12 cellular contexts compared by ENCODE assay signal in the genomic region with DNA sequence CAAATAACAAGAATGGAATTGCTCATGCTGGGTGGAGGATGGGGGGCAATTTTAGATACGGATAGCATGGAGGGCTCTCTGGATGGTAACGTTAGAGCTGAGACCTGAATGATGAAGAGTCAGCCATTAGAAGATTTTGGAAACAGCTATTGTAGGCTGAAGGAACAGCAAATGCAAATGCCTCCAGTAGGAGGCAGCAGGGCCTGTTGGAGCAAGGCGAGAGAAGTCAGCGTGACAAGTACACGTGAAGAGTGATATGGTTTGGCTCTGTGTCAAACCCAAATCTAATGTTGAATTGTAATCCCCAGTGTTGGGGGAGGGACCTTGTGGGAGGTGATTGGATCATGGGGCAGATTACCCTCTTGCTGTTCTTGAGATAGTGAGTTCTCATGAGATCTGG. TPM values are rescaled to one million over a fixed set of nuclear protein-coding genes. Genes with fewer than 3 reads are reported as not detected.
A peak's percentile ranks its signal among the peaks of the same experiment; 100 is the strongest.
DNase-seq lines count a peak whose midpoint lies in the region; ATAC-seq and TF ChIP-seq lines count a peak whose summit lies in the region.
"Had no signal": no experiment of that assay in that cellular context is flagged by ENCODE, and none has a peak within 500 bp of the region (broad histone marks: within the 10 kb centered on the region; RNA-seq: fewer than 3 reads in every experiment).

No MANE protein-coding gene starts in this region.

- ATAC-seq in left colon (peak; percentile 61), HG03565 (IDR thresholded peaks at IDR 0.05; ENCODE audit: unreplicated experiment) (no peak), sciatic nerve (no peak)
- ATAC-seq: natural killer cell had no signal

- H3K4me3 ChIP-seq in mammary epithelial cell (replicated peaks in 1 of 3; ENCODE audit: insufficient read depth in 1 of 3, low read depth in 2 of 3, low read length in 3 of 3) (no peak overlapping the region), dorsolateral prefrontal cortex (no peak overlapping the region)
- H3K4me3 ChIP-seq: vagina had no signal

- no peaks in the 10 kb centered on the region for H3K79me2 ChIP-seq in mammary epithelial cell (ENCODE audit: insufficient read depth, low read length)

- H3K4me2 ChIP-seq in mammary epithelial cell (ENCODE audit: insufficient read depth, low read depth, low read length): no peak overlapping the region

- no peak overlapping the region for H3K9ac ChIP-seq in mammary epithelial cell (ENCODE audit: insufficient read depth, low read length)

- H3K36me3 ChIP-seq in mammary epithelial cell (ENCODE audit: insufficient read depth, low read length): no peaks in the 10 kb centered on the region
- H3K36me3 ChIP-seq: vagina had no signal

- H3K9me3 ChIP-seq in mammary epithelial cell (replicated peaks; ENCODE audit: insufficient read depth, low read length): peaks cover 7% of the 10 kb centered on the region
- H3K9me3 ChIP-seq: vagina had no signal

- TF ChIP-seq CTCF in mammary epithelial cell (conservative IDR thresholded peaks at IDR 0.05 in 1 of 2, IDR thresholded peaks at IDR 0.05 in 1 of 2; ENCODE audit: extremely low read depth in 1 of 2, insufficient read depth in 1 of 2, low read depth in 1 of 2, low read length in 2 of 2) (peak; percentile 54 to 71), dorsolateral prefrontal cortex (IDR thresholded peaks at IDR 0.05 in 54 of 56, conservative IDR thresholded peaks at IDR 0.05 in 2 of 56; ENCODE audit: low read depth in 1 of 56, partially characterized antibody in 56 of 56) (peak in 8 of 56 donors; percentile 8 to 23 (median 19))

- no peak overlapping the region for H3K27ac ChIP-seq in mammary epithelial cell (ENCODE audit: insufficient read depth, low read depth, low read length)
- no peak overlapping the region for H3K27ac ChIP-seq in dorsolateral prefrontal cortex
- H3K27ac ChIP-seq: vagina had no signal

- intact Hi-C loops in mammary epithelial cell (cut with micrococcal nuclease) (loop anchor here (1.0 to 5.0 kb wide), 3 partner anchors 57 to 253 kb away; a partner anchor contains a TSS), left colon (cut with DNase I, micrococcal nuclease) (no loop called here), dorsolateral prefrontal cortex (cut with DNase I) (no loop called here), sciatic nerve (cut with DNase I) (no loop called here)

- 66% methylated on average over 5 of the region's 5 CpGs for WGBS in mammary epithelial cell (ENCODE audit: low coverage, missing lambda C conversion rate)

- no peaks in the 10 kb centered on the region for H3K4me1 ChIP-seq in mammary epithelial cell (ENCODE audit: insufficient read depth, low read length)
- H3K4me1 ChIP-seq: vagina had no signal

- no peaks in the 10 kb centered on the region for H3K27me3 ChIP-seq in mammary epithelial cell (ENCODE audit: insufficient read depth, low read length)
- no peaks in the 10 kb centered on the region for H3K27me3 ChIP-seq in dorsolateral prefrontal cortex
- H3K27me3 ChIP-seq: vagina had no signal

- in situ Hi-C loops in mammary epithelial cell (cut with MboI; ENCODE audit: low sequenced_read_pairs in 2 of 2): no loop called here

- dilution Hi-C loops in mammary epithelial cell (cut with HindIII; ENCODE audit: low sequenced_read_pairs): no loop called here

- peak; percentile 63 for DNase-seq in DMS53 (lab: John Stamatoyannopoulos, UW)
- DNase-seq in HT1080 (ENCODE audit: low read depth): peak; percentile 49
- DNase-seq in mammary epithelial cell: peak; percentile 20
- DNase-seq in left colon: peak; percentile 27 to 34
- no peak for DNase-seq in dorsolateral prefrontal cortex
- no peak for DNase-seq in sciatic nerve (ENCODE audit: low spot score)
- DNase-seq in SW480 (ENCODE audit: low spot score): no peak
- DNase-seq: activated naive CD4-positive, alpha-beta T cell; natural killer cell; NCI-H510A treated with DMSO at 0.1 percent for 48 hours had no signal

- BruUV-seq in mammary epithelial cell (replicated peaks; lab: Mats Ljungman, UMichigan): no TSS peak

- CTCF ChIA-PET in mammary epithelial cell (lab: Charles Lee; ENCODE audit: low non-redundant PET): interaction anchor here (0.6 kb wide), 2 partner anchors 85 to 181 kb away, joined by 4 to 5 read pairs; no protein-coding TSS in a partner anchor

- no peak overlapping the region for H2AFZ ChIP-seq in mammary epithelial cell (ENCODE audit: low read depth, low read length)

- no peaks in the 10 kb centered on the region for H4K20me1 ChIP-seq in mammary epithelial cell (ENCODE audit: insufficient read depth, low read length)

RNA-seq across cellular contexts. Expression of a gene that starts 59.3 kb away (rescaled TPM):
- 0.07 TPM in 1 of 2 replicates, not detected in the other for total RNA-seq in HT1080 (2014; rRNA removed; shearing (Covaris generic))
- 0.18 and 0.53 TPM in 2 replicates for polyA plus RNA-seq in HT1080 (2015; cell fraction: cytosol; rRNA removed)
- 0.45 TPM in 1 of 2 replicates, not detected in the other for polyA plus RNA-seq in HT1080 (2015; cell fraction: nucleus; rRNA removed)
- total RNA-seq in mammary epithelial cell: under 1 TPM in 1 of 2 donors, not detected in 1; 0.17 TPM
- not detected for polyA plus RNA-seq in mammary epithelial cell
- polyA minus RNA-seq in mammary epithelial cell: not detected
- total RNA-seq in left colon: 10 to 100 TPM; 28.2 to 40.9 TPM
- total RNA-seq in dorsolateral prefrontal cortex: 10 to 100 TPM in 90 of 120 experiments, 1 to 10 TPM in 30; 4.9 to 47.8 (median 13.0) TPM
- total RNA-seq in sciatic nerve: 178 TPM
- total RNA-seq: natural killer cell had no signal

Comparison
In these comparisons a context has a peak if more than half of its experiments do, and no peak if none do; other contexts are left out.
1. DNase-seq: peak in DMS53 (single experiment), HT1080 (single experiment), mammary epithelial cell (single experiment) and left colon (2 of 2); none in dorsolateral prefrontal cortex (0 of 10), sciatic nerve (single experiment) and SW480 (single experiment).